Comparison of ENCODE assay signal across 10 cellular contexts in the genomic region with DNA sequence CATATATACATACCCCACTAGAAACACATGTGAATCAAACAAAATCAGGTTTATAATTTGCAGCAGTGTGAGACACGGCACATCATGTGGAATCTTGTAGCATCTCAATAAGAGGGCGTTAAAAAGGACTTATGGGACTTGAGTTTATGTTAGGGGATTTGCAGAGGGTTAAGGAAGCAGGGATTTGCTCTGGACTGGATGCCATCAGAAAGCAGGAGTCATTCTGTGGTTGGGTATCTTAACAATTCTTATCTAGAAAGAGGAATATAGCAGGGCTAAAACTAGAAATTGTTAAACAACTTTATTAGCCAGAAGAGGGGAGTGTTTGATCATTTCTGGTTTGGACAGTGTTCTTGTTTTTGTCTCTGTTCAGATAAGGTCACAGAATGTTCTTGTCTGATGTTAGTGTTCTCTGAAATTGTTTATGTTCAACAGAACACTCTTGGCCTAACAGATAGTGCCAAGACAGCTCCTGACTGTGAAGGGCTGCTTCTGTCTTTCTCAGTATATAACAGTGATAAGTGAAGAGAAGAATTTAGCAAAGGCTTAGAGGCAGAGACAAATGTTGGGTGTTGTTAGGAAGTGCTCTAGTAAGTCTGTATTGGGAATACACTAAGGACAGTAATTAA. TPM values are rescaled to one million over a fixed set of nuclear protein-coding genes. Genes with fewer than 3 reads are reported as not detected.
A peak's percentile ranks its signal among the peaks of the same experiment; 100 is the strongest.
DNase-seq lines count a peak whose midpoint lies in the region; ATAC-seq and TF ChIP-seq lines count a peak whose summit lies in the region.
"Had no signal": no experiment of that assay in that cellular context is flagged by ENCODE, and none has a peak within 500 bp of the region (broad histone marks: within the 10 kb centered on the region; RNA-seq: fewer than 3 reads in every experiment).

No MANE protein-coding gene starts in this region.

- H4K20me1 ChIP-seq in hepatocyte (ENCODE audit: insufficient read depth, poor library complexity, severe bottlenecking), result no peaks in the 10 kb centered on the region
- H4K20me1 ChIP-seq: BLaER1 treated with 17β-estradiol and CSF1 and Interleukin-3, amounts not matched to agents 10 nM and 100 nM had no signal

- ATAC-seq in Right ventricle myocardium superior (ENCODE audit: poor library complexity) (peak; percentile 60), GM21515 (IDR thresholded peaks at IDR 0.05; ENCODE audit: unreplicated experiment) (no peak), GM19463 (IDR thresholded peaks at IDR 0.05; ENCODE audit: unreplicated experiment) (no peak)

- intact Hi-C loops in Right ventricle myocardium superior (cut with DNase I), result no loop called here

- no peaks in the 10 kb centered on the region for H3K4me1 ChIP-seq in right atrium auricular region
- H3K4me1 ChIP-seq in hepatocyte (ENCODE audit: insufficient read depth), result peaks cover 3% of the 10 kb centered on the region
- H3K4me1 ChIP-seq: BLaER1 treated with 17β-estradiol and CSF1 and Interleukin-3, amounts not matched to agents 10 nM and 100 nM; parathyroid adenoma had no signal

- no peak overlapping the region for H3K4me2 ChIP-seq in hepatocyte
- H3K4me2 ChIP-seq: BLaER1 treated with 17β-estradiol and CSF1 and Interleukin-3, amounts not matched to agents 10 nM and 100 nM had no signal

- 78% methylated on average over 2 of the region's 2 CpGs for WGBS in hepatocyte (ENCODE audit: low lambda C conversion rate, missing lambda C conversion rate)

- H3K36me3 ChIP-seq in right atrium auricular region (no peaks in the 10 kb centered on the region), hepatocyte (replicated peaks; ENCODE audit: insufficient read depth, low read depth) (no peaks in the 10 kb centered on the region)
- H3K36me3 ChIP-seq: BLaER1 treated with 17β-estradiol and CSF1 and Interleukin-3, amounts not matched to agents 10 nM and 100 nM had no signal

- no peaks in the 10 kb centered on the region for H3K9me3 ChIP-seq in right atrium auricular region
- no peaks in the 10 kb centered on the region for H3K9me3 ChIP-seq in hepatocyte (ENCODE audit: low read depth)

- no peak overlapping the region for H2AFZ ChIP-seq in hepatocyte
- H2AFZ ChIP-seq: parathyroid adenoma had no signal

- DNase-seq in Right ventricle myocardium superior (no peak), right atrium auricular region (ENCODE audit: low spot score) (no peak), hepatocyte (ENCODE audit: low spot score) (peak; percentile 35)
- DNase-seq in effector CD4-positive, alpha-beta T cell, result no peak
- DNase-seq in stimulated activated naive CD4-positive, alpha-beta T cell treated with Interleukin-2 at 50 U/mL for 16 hours (lab: John Stamatoyannopoulos, UW), result no peak

- peak in 1 of 2 donors; percentile 38 for TF ChIP-seq CTCF in right atrium auricular region (IDR thresholded peaks at IDR 0.05)
- TF ChIP-seq CTCF in hepatocyte (IDR thresholded peaks at IDR 0.05; ENCODE audit: poor library complexity), result peak; percentile 47

- H3K4me3 ChIP-seq in right atrium auricular region (no peak overlapping the region), hepatocyte (no peak overlapping the region)
- H3K4me3 ChIP-seq: BLaER1 treated with 17β-estradiol and CSF1 and Interleukin-3, amounts not matched to agents 10 nM and 100 nM had no signal

- H3K79me2 ChIP-seq in hepatocyte, result peaks cover 6% of the 10 kb centered on the region
- H3K79me2 ChIP-seq: parathyroid adenoma had no signal

- H3K27ac ChIP-seq in right atrium auricular region, result no peak overlapping the region
- H3K27ac ChIP-seq in angular gyrus (ENCODE audit: low read depth, low read length), result peak overlapping the region; percentile 70
- peak overlapping the region; percentile 14 for H3K27ac ChIP-seq in hepatocyte
- H3K27ac ChIP-seq: BLaER1 treated with 17β-estradiol and CSF1 and Interleukin-3, amounts not matched to agents 10 nM and 100 nM; parathyroid adenoma had no signal

- H3K27me3 ChIP-seq in right atrium auricular region, result no peaks in the 10 kb centered on the region
- no peaks in the 10 kb centered on the region for H3K27me3 ChIP-seq in hepatocyte
- H3K27me3 ChIP-seq: BLaER1 treated with 17β-estradiol and CSF1 and Interleukin-3, amounts not matched to agents 10 nM and 100 nM had no signal

- no peaks in the 10 kb centered on the region for H3K9me2 ChIP-seq in hepatocyte (replicated peaks; ENCODE audit: insufficient read depth)

RNA-seq across cellular contexts. Expression of gene LIN28B, which starts 39.2 kb away (rescaled TPM):
- total RNA-seq in Right ventricle myocardium superior, result not detected
- total RNA-seq in right atrium auricular region, result not detected
- total RNA-seq in hepatocyte, result 8.6 and 8.9 TPM in 2 replicates
- 1.8 and 3.2 TPM in 2 replicates for polyA plus RNA-seq in hepatocyte

Comparison
In these comparisons a context has a peak if more than half of its experiments do, and no peak if none do; other contexts are left out.
1. H3K27ac ChIP-seq: peak in angular gyrus (single experiment) and hepatocyte (single experiment); none in right atrium auricular region (0 of 2).